In genomic region chr1:42934541-42935312, GRCh38 we compare ENCODE assay signal across 11 cellular contexts. TPM values are rescaled to one million over a fixed set of nuclear protein-coding genes. Genes with fewer than 3 reads are reported as not detected.
DNase-seq lines count a peak whose midpoint lies in the region; ATAC-seq, FAIRE-seq and TF ChIP-seq lines count a peak whose summit lies in the region.
"Had no signal": no experiment of that assay in that cellular context is flagged by ENCODE, and none has a peak within 500 bp of the region (broad histone marks: within the 10 kb centered on the region; RNA-seq: fewer than 3 reads in every experiment).

No MANE protein-coding gene starts in this region.

- peak overlapping the region; percentile 92 for H3K27ac Mint-ChIP-seq in activated CD4-positive, alpha-beta T cell treated with anti-CD3 and anti-CD28 coated beads for 36 hours

- H3K9ac ChIP-seq in keratinocyte (ENCODE audit: control insufficient read depth, extremely low read depth, insufficient read depth, low read length): peak overlapping the region; percentile 71

- H2AFZ ChIP-seq in keratinocyte (ENCODE audit: control insufficient read depth, low read length): no peak overlapping the region

- H3K27me3 Mint-ChIP-seq in activated CD4-positive, alpha-beta T cell treated with anti-CD3 and anti-CD28 coated beads for 36 hours: no peaks in the 10 kb centered on the region

- CTCF ChIA-PET in activated CD4-positive, alpha-beta T cell treated with anti-CD3 and anti-CD28 coated beads for 36 hours (lab: Charles Lee): interaction anchor here (1.1 to 2.5 kb wide), 6 partner anchors 12 to 140 kb away, joined by 3 to 10 read pairs (median 4); no protein-coding TSS in a partner anchor

- peaks cover 92% of the 10 kb centered on the region for H3K4me1 Mint-ChIP-seq in activated CD4-positive, alpha-beta T cell treated with anti-CD3 and anti-CD28 coated beads for 36 hours

- H3K4me2 ChIP-seq in keratinocyte (ENCODE audit: control insufficient read depth, extremely low read depth, insufficient read depth, low read depth, low read length): peak overlapping the region; percentile 29

- H3K9me3 ChIP-seq in keratinocyte (ENCODE audit: control insufficient read depth, low read depth, low read length): no peaks in the 10 kb centered on the region

- DNase-seq in activated CD4-positive, alpha-beta T cell treated with anti-CD3 and anti-CD28 coated beads for 36 hours: peak; percentile 5
- no peak for DNase-seq in activated CD4-positive, alpha-beta T cell treated with anti-CD3 and anti-CD28 coated beads for 1 hour
- DNase-seq in activated T-cell treated with anti-CD3 and anti-CD28 coated beads, Interleukin-2, amount 50 U/mL, for 48 hours: peak; percentile 18 to 22
- DNase-seq in keratinocyte (ENCODE audit: low read depth, low spot score): no peak
- DNase-seq in stimulated activated naive CD8-positive, alpha-beta T cell treated with anti-CD3 and anti-CD28 coated beads, Interleukin-15, Interleukin-2, amounts not matched to agents 100 U/mL and 50 U/mL, for 24 hours: peak; percentile 3
- DNase-seq in MV-4-11 (lab: John Stamatoyannopoulos, UW): no peak
- no peak for DNase-seq in NCI-H2107 treated with DMSO at 0.1 percent for 48 hours (lab: John Stamatoyannopoulos, UW; ENCODE audit: unreplicated experiment)
- DNase-seq in NCI-H446 (lab: John Stamatoyannopoulos, UW): no peak
- DNase-seq: effector CD8-positive, alpha-beta T cell had no signal

- peaks cover 21% of the 10 kb centered on the region for H3K9me1 ChIP-seq in keratinocyte (ENCODE audit: control insufficient read depth, extremely low read depth, insufficient read depth, low read length)

- H3K36me3 ChIP-seq in keratinocyte (ENCODE audit: control insufficient read depth in 2 of 2, extremely low read depth in 1 of 2, insufficient read depth in 2 of 2, low read length in 2 of 2): peaks cover 44 to 83% of the 10 kb centered on the region in 2 experiments

- peaks cover 86% of the 10 kb centered on the region for H3K4me1 ChIP-seq in keratinocyte (ENCODE audit: control insufficient read depth, extremely low read depth, insufficient read depth, low read length)

- H4K20me1 ChIP-seq in keratinocyte (ENCODE audit: control insufficient read depth, extremely low read depth, insufficient read depth, low read length): peaks cover 34% of the 10 kb centered on the region

- intact Hi-C loops in activated CD4-positive, alpha-beta T cell treated with anti-CD3 and anti-CD28 coated beads for 36 hours (cut with DNase I, micrococcal nuclease): loop anchor here in 1 of 2 experiments (5.0 kb wide), 1 partner anchor 238 kb away; the partner anchor contains the start of genes CFAP57 and EBNA1BP2

- peaks cover 84% of the 10 kb centered on the region for H3K79me2 ChIP-seq in keratinocyte (ENCODE audit: control insufficient read depth, insufficient read depth, low read length)

- H3K27me3 ChIP-seq in keratinocyte (ENCODE audit: control insufficient read depth, extremely low read depth, insufficient read depth, low read length): no peaks in the 10 kb centered on the region

- no peak overlapping the region for H3K4me3 Mint-ChIP-seq in activated CD4-positive, alpha-beta T cell treated with anti-CD3 and anti-CD28 coated beads for 36 hours

- TF ChIP-seq CTCF in keratinocyte (optimal IDR thresholded peaks at IDR 0.05 in 1 of 3, IDR thresholded peaks at IDR 0.05 in 1 of 3, conservative IDR thresholded peaks at IDR 0.05 in 1 of 3; ENCODE audit: extremely low read depth in 1 of 3, insufficient read depth in 2 of 3, low read length in 3 of 3): no peak

- FAIRE-seq in keratinocyte (lab: Jason Lieb, UNC): no peak
- FAIRE-seq: A204.1, islet of Langerhans had no signal

- peak overlapping the region; percentile 96 for H3K27ac ChIP-seq in keratinocyte (ENCODE audit: control insufficient read depth, insufficient read depth, low read length)

- peaks cover 81% of the 10 kb centered on the region for H3K36me3 Mint-ChIP-seq in activated CD4-positive, alpha-beta T cell treated with anti-CD3 and anti-CD28 coated beads for 36 hours (ENCODE audit: low read depth)

- ATAC-seq in activated CD4-positive, alpha-beta T cell treated with anti-CD3 and anti-CD28 coated beads for 36 hours: no peak
- no peak for ATAC-seq in stimulated activated naive CD8-positive, alpha-beta T cell treated with anti-CD3 and anti-CD28 coated beads, Interleukin-15, Interleukin-2, amounts not matched to agents 100 U/mL and 50 U/mL, for 24 hours

- POLR2A ChIA-PET in activated CD4-positive, alpha-beta T cell treated with anti-CD3 and anti-CD28 coated beads for 36 hours (lab: Charles Lee): interaction anchor here (0.6 to 1.6 kb wide), 3 partner anchors 18 to 1208 kb away, joined by 3 to 5 read pairs (median 5); no protein-coding TSS in a partner anchor

- no peaks in the 10 kb centered on the region for H3K9me3 Mint-ChIP-seq in activated CD4-positive, alpha-beta T cell treated with anti-CD3 and anti-CD28 coated beads for 36 hours (ENCODE audit: low read depth)

- no peak overlapping the region for H3K4me3 ChIP-seq in keratinocyte (ENCODE audit: control insufficient read depth in 2 of 3, extremely low read depth in 1 of 3, insufficient read depth in 2 of 3, low read depth in 1 of 3, low read length in 3 of 3)

- dilution Hi-C loops in keratinocyte (cut with MboI; ENCODE audit: extremely low pct_ligation_motif_present, low sequenced_read_pairs): no loop called here

RNA-seq across cellular contexts. Expression of gene SLC2A1, which starts 23.9 kb away (rescaled TPM):
- 100 to 1,000 TPM; 115 to 125 TPM for total RNA-seq in activated CD4-positive, alpha-beta T cell treated with anti-CD3 and anti-CD28 coated beads for 36 hours
- polyA plus RNA-seq in keratinocyte: 580 to 1,115 TPM (median 689 TPM) in 3 replicates
- 202 TPM for polyA plus RNA-seq in keratinocyte (2011; ENCODE audit: low read depth)
- 275 and 321 TPM in 2 replicates for polyA plus RNA-seq in keratinocyte (2011; cell fraction: cytosol; rRNA removed)
- polyA plus RNA-seq in keratinocyte (2011; cell fraction: nucleus; rRNA removed): 1,814 and 2,318 TPM in 2 replicates
- 844 and 1,046 TPM in 2 replicates for polyA plus RNA-seq in keratinocyte (2012; ENCODE audit: low replicate concordance)
- polyA minus RNA-seq in keratinocyte: 817 to 1,377 TPM (median 1,072 TPM) in 3 replicates
- polyA minus RNA-seq in keratinocyte (2011; cell fraction: cytosol; rRNA and poly(A)+ RNA removed): 724 TPM
- polyA minus RNA-seq in keratinocyte (2011; cell fraction: nucleus; rRNA and poly(A)+ RNA removed): 1,644 and 2,001 TPM in 2 replicates

Comparison
In these comparisons a context has a peak if more than half of its experiments do, and no peak if none do; other contexts are left out.
1. DNase-seq: peak in activated CD4-positive, alpha-beta T cell treated with anti-CD3 and anti-CD28 coated beads for 36 hours (single experiment), activated T-cell treated with anti-CD3 and anti-CD28 coated beads, Interleukin-2, amount 50 U/mL, for 48 hours (2 of 2) and stimulated activated naive CD8-positive, alpha-beta T cell treated with anti-CD3 and anti-CD28 coated beads, Interleukin-15, Interleukin-2, amounts not matched to agents 100 U/mL and 50 U/mL, for 24 hours (single experiment); none in activated CD4-positive, alpha-beta T cell treated with anti-CD3 and anti-CD28 coated beads for 1 hour (single experiment), keratinocyte (single experiment), MV-4-11 (single experiment), NCI-H2107 treated with DMSO at 0.1 percent for 48 hours (single experiment) and NCI-H446 (0 of 2).